9 cellular contexts compared by ENCODE assay signal in the genomic region with DNA sequence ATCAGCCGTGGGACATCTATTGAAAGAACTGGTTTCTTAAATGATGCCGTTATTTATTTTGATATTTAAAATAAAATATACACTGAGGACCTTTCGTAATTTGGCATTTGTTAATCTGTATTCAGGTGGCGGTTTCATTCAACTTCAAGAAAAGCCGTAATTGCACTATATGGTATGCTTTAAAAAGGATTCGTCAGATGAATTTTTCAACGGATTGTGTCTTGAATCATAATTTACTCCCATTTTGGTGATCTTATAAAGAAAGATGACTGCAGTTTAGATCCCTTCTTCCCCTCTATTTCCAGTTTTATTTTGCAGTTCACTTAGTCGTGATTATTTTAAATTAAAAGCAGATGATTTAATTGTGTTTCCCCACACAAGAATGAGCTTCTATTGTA. TPM values are rescaled to one million over a fixed set of nuclear protein-coding genes. Genes with fewer than 3 reads are reported as not detected.
DNase-seq lines count a peak whose midpoint lies in the region; ATAC-seq, FAIRE-seq and TF ChIP-seq lines count a peak whose summit lies in the region.
"Had no signal": no experiment of that assay in that cellular context is flagged by ENCODE, and none has a peak within 500 bp of the region (broad histone marks: within the 10 kb centered on the region; RNA-seq: fewer than 3 reads in every experiment).

No MANE protein-coding gene starts in this region.

- no peak overlapping the region for H3K27ac ChIP-seq in adrenal gland

- H3K4me3 ChIP-seq in BE2C (ENCODE audit: low read depth, low read length) (peak overlapping the region; percentile 63), adrenal gland (peak overlapping the region in 1 of 4 donors; percentile 78)
- peak overlapping the region; percentile 74 for H3K4me3 ChIP-seq in Jurkat, Clone E6-1 (ENCODE audit: low read length)

- no peak for FAIRE-seq in GM19239 (lab: Jason Lieb, UNC)

- ATAC-seq in central memory CD8-positive, alpha-beta T cell (replicated peaks; ENCODE audit: extremely low read depth, poor library complexity, severe bottlenecking): no peak
- no peak for ATAC-seq in naive B cell (ENCODE audit: low read depth in 2 of 2)
- ATAC-seq in omental fat pad (ENCODE audit: low FRiP score): no peak

- H3K27me3 ChIP-seq in BE2C: peaks cover 34% of the 10 kb centered on the region
- no peaks in the 10 kb centered on the region for H3K27me3 ChIP-seq in adrenal gland

- WGBS in adrenal gland, 4 donors: 35 to 40% (median 37%) methylated on average over 8 of the region's 8 CpGs

- H3K27ac Mint-ChIP-seq in central memory CD8-positive, alpha-beta T cell (ENCODE audit: low read depth): peak overlapping the region; percentile 97
- H3K27ac Mint-ChIP-seq in naive B cell: peak overlapping the region; percentile 96 to 100 (median 99)

- H3K36me3 ChIP-seq in BE2C (no peaks in the 10 kb centered on the region), adrenal gland (replicated peaks in 1 of 2) (no peaks in the 10 kb centered on the region)

- no peak for TF ChIP-seq POLR2A in adrenal gland (IDR thresholded peaks at IDR 0.05)

- H3K9me3 ChIP-seq in BE2C: no peaks in the 10 kb centered on the region
- H3K9me3 ChIP-seq in adrenal gland (replicated peaks in 1 of 3): no peaks in the 10 kb centered on the region

- H3K4me1 Mint-ChIP-seq in central memory CD8-positive, alpha-beta T cell: peaks cover 29% of the 10 kb centered on the region
- peaks cover 7 to 20% (median 16%) of the 10 kb centered on the region in 3 donors for H3K4me1 Mint-ChIP-seq in naive B cell

- H3K36me3 Mint-ChIP-seq in central memory CD8-positive, alpha-beta T cell (ENCODE audit: insufficient read depth): peaks cover 28% of the 10 kb centered on the region
- H3K36me3 Mint-ChIP-seq in naive B cell: no peaks in the 10 kb centered on the region

- no peaks in the 10 kb centered on the region for H3K9me3 Mint-ChIP-seq in central memory CD8-positive, alpha-beta T cell
- H3K9me3 Mint-ChIP-seq in naive B cell: no peaks in the 10 kb centered on the region

- intact Hi-C loops in adrenal gland (cut with DNase I): no loop called here

- H3K4me1 ChIP-seq in BE2C (no peaks in the 10 kb centered on the region), adrenal gland (replicated peaks in 1 of 2) (peaks cover 0 to 4% of the 10 kb centered on the region in 2 donors)

- no peak for TF ChIP-seq CTCF in BE2C (IDR thresholded peaks at IDR 0.05; ENCODE audit: low read depth, low read length)
- TF ChIP-seq CTCF in adrenal gland (IDR thresholded peaks at IDR 0.05): no peak
- TF ChIP-seq CTCF in omental fat pad (IDR thresholded peaks at IDR 0.05): no peak

- peak overlapping the region; percentile 86 for H3K4me3 Mint-ChIP-seq in central memory CD8-positive, alpha-beta T cell
- H3K4me3 Mint-ChIP-seq in naive B cell: peak overlapping the region; percentile 91 to 98 (median 97)

- DNase-seq in BE2C (no peak), naive B cell (no peak), adrenal gland (no peak), omental fat pad (ENCODE audit: low spot score) (no peak), GM19239 (ENCODE audit: insufficient read length, low spot score) (no peak), NCI-H510A treated with DMSO at 0.1 percent for 48 hours (lab: John Stamatoyannopoulos, UW) (no peak)
- no peak for DNase-seq in Jurkat, Clone E6-1 (ENCODE audit: low read depth, low spot score)
- no peak for DNase-seq in central memory CD8-positive, alpha-beta T cell (ENCODE audit: low spot score in 2 of 2)
- DNase-seq: GDM1 had no signal

- H3K27me3 Mint-ChIP-seq in central memory CD8-positive, alpha-beta T cell: no peaks in the 10 kb centered on the region
- H3K27me3 Mint-ChIP-seq in naive B cell: peaks cover 5 to 21% (median 6%) of the 10 kb centered on the region in 3 donors

RNA-seq across cellular contexts. Expression of a gene that starts 0.8 kb away (rescaled TPM):
- polyA plus RNA-seq in BE2C (2012; ENCODE audit: insufficient read depth, insufficient read length, low read depth): 0.28 TPM
- 0.95 TPM for polyA plus RNA-seq in Jurkat, Clone E6-1 (2012; ENCODE audit: insufficient read depth, insufficient read length)
- under 1 TPM in 5 of 6 donors, not detected in 1; 0.63 to 0.94 (median 0.88) TPM for polyA plus RNA-seq in naive B cell (ENCODE audit: low read depth in 6 of 6)
- 1 to 10 TPM in 1 of 8 donors, under 1 TPM in 6, not detected in 1; 0.21 to 1.2 (median 0.36) TPM for total RNA-seq in adrenal gland
- under 1 TPM; 0.37 to 0.80 (median 0.37) TPM for polyA plus RNA-seq in adrenal gland
- 1 to 10 TPM in 1 of 4 donors, under 1 TPM in 2, not detected in 1; 0.16 to 1.1 (median 0.25) TPM for total RNA-seq in omental fat pad

RNA-seq across cellular contexts. Expression of a gene that starts 27.6 kb away (rescaled TPM):
- 85.7 TPM for polyA plus RNA-seq in BE2C (2012; ENCODE audit: insufficient read depth, insufficient read length, low read depth)
- polyA plus RNA-seq in Jurkat, Clone E6-1 (2012; ENCODE audit: insufficient read depth, insufficient read length): 99.4 TPM
- polyA plus RNA-seq in naive B cell (ENCODE audit: low read depth in 6 of 6): 10 to 100 TPM; 35.9 to 84.7 (median 71.4) TPM
- 10 to 100 TPM; 11.4 to 73.5 (median 28.3) TPM for total RNA-seq in adrenal gland
- 10 to 100 TPM; 27.8 to 51.3 (median 27.9) TPM for polyA plus RNA-seq in adrenal gland
- 10 to 100 TPM in 3 of 4 donors, 1 to 10 TPM in 1; 9.6 to 40.6 (median 32.1) TPM for total RNA-seq in omental fat pad
